31 cellular contexts compared by ENCODE assay signal in the genomic region with DNA sequence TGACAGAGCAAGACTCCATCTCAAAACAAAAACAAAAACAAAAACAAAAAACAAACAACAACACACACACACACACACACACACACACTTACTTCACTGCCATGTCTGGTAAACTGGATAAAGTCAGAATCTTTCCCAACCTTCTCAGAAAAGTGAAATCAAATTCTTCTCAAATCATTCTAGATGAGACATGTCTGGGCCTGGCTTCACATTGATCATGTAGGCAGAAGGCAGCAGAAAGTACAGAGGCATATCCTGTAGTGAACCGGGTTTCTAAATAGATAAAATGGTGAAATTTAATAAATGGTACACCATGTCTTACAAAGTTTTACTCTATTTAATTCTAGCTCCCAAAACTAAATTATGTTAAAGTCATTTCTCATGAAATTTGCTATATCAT. TPM values are rescaled to one million over a fixed set of nuclear protein-coding genes. Genes with fewer than 3 reads are reported as not detected.
"Had no signal": no experiment of that assay in that cellular context is flagged by ENCODE, and none has a peak within 500 bp of the region (broad histone marks: within the 10 kb centered on the region; RNA-seq: fewer than 3 reads in every experiment).

No MANE protein-coding gene starts in this region.

- H3K27ac Mint-ChIP-seq: activated naive CD4-positive, alpha-beta T cell treated with anti-CD3 and anti-CD28 coated beads, Interleukin-2, amount 50 U/mL, for 72 hours; activated T-cell treated with anti-CD3 and anti-CD28 coated beads, Interleukin-2, amount 50 U/mL, for 24 hours; activated T-helper 17 cell treated with anti-CD3 and anti-CD28 coated beads, Interleukin-2, amount 50 U/mL, for 72 hours; natural killer cell; stimulated activated naive CD8-positive, alpha-beta T cell treated with anti-CD3 and anti-CD28 coated beads, Interleukin-15, amount 100 ng/mL, for 72 hours; T-helper 2 cell treated with Interferon-gamma antibody and Interleukin-4, amounts not matched to agents 5 μg/mL and 100 μg/mL, for 36 hours; WTC11 had no signal

- H3K36me3 Mint-ChIP-seq: activated naive CD4-positive, alpha-beta T cell treated with anti-CD3 and anti-CD28 coated beads, Interleukin-2, amount 50 U/mL, for 72 hours; brain; natural killer cell had no signal

- H3K36me3 ChIP-seq: esophagus muscularis mucosa, gastrocnemius medialis, left ventricle myocardium inferior, suprapubic skin, tibial nerve had no signal

- H3K9me3 Mint-ChIP-seq: activated naive CD4-positive, alpha-beta T cell treated with anti-CD3 and anti-CD28 coated beads, Interleukin-2, amount 50 U/mL, for 72 hours; activated T-cell treated with anti-CD3 and anti-CD28 coated beads, Interleukin-2, amount 50 U/mL, for 24 hours; activated T-helper 17 cell treated with anti-CD3 and anti-CD28 coated beads, Interleukin-2, amount 50 U/mL, for 72 hours; natural killer cell; stimulated activated naive CD8-positive, alpha-beta T cell treated with anti-CD3 and anti-CD28 coated beads, Interleukin-15, amount 100 ng/mL, for 72 hours; T-helper 2 cell treated with Interferon-gamma antibody and Interleukin-4, amounts not matched to agents 5 μg/mL and 100 μg/mL, for 36 hours; WTC11 had no signal

- DNase-seq: activated CD4-positive, alpha-beta T cell treated with anti-CD3 and anti-CD28 coated beads, Interleukin-2, amount 50 U/mL, for 4 hours; activated CD8-positive, alpha-beta memory T cell treated with anti-CD3 and anti-CD28 coated beads for 24 hours; activated CD8-positive, alpha-beta memory T cell treated with anti-CD3 and anti-CD28 coated beads, Interleukin-2, amount 50 U/mL, for 4 hours; activated T-cell treated with anti-CD3 and anti-CD28 coated beads, Interleukin-2, amount 50 U/mL, for 24 hours; aorta; central memory CD4-positive, alpha-beta T cell; effector memory CD4-positive, alpha-beta T cell; gastrocnemius medialis; hippocampal formation; left ventricle myocardium inferior; midbrain; natural killer cell; nucleus accumbens; right cardiac atrium; stimulated activated CD4-positive, alpha-beta T cell treated with anti-CD3 and anti-CD28 coated beads, Interleukin-1b, Interleukin-23, amount 100 ng/mL, for 48 hours; stimulated activated naive CD8-positive, alpha-beta T cell treated with anti-CD3 and anti-CD28 coated beads, Interleukin-15, amount 100 ng/mL, for 72 hours had no signal

- H3K27ac ChIP-seq: esophagus muscularis mucosa, gastrocnemius medialis, left ventricle myocardium inferior, parathyroid adenoma, suprapubic skin, tibial nerve had no signal

- H2AFZ ChIP-seq: parathyroid adenoma had no signal

- FAIRE-seq: colon, TTC549 had no signal

- H3K9ac ChIP-seq: parathyroid adenoma had no signal

- H3K27me3 ChIP-seq: esophagus muscularis mucosa, gastrocnemius medialis, suprapubic skin, tibial nerve had no signal

- H3K4me3 Mint-ChIP-seq: activated T-cell treated with anti-CD3 and anti-CD28 coated beads, Interleukin-2, amount 50 U/mL, for 24 hours; activated T-helper 17 cell treated with anti-CD3 and anti-CD28 coated beads, Interleukin-2, amount 50 U/mL, for 72 hours; brain; natural killer cell; stimulated activated naive CD8-positive, alpha-beta T cell treated with anti-CD3 and anti-CD28 coated beads, Interleukin-15, amount 100 ng/mL, for 72 hours; T-helper 2 cell treated with Interferon-gamma antibody and Interleukin-4, amounts not matched to agents 5 μg/mL and 100 μg/mL, for 36 hours; WTC11 had no signal

- H3K9me3 ChIP-seq: esophagus muscularis mucosa, gastrocnemius medialis, left ventricle myocardium inferior, suprapubic skin, tibial nerve had no signal

- H3K4me3 ChIP-seq: esophagus muscularis mucosa, gastrocnemius medialis, left ventricle myocardium inferior, suprapubic skin, tibial nerve had no signal

- ATAC-seq: activated naive CD4-positive, alpha-beta T cell treated with anti-CD3 and anti-CD28 coated beads, Interleukin-2, amount 50 U/mL, for 72 hours; activated T-helper 17 cell treated with anti-CD3 and anti-CD28 coated beads, Interleukin-2, amount 50 U/mL, for 72 hours; gastrocnemius medialis; natural killer cell; right cardiac atrium; stimulated activated naive CD8-positive, alpha-beta T cell treated with anti-CD3 and anti-CD28 coated beads, Interleukin-15, amount 100 ng/mL, for 72 hours; WTC11 had no signal

- H3K79me2 ChIP-seq: parathyroid adenoma had no signal

- H3K4me1 Mint-ChIP-seq: activated T-helper 17 cell treated with anti-CD3 and anti-CD28 coated beads, Interleukin-2, amount 50 U/mL, for 72 hours; natural killer cell; WTC11 had no signal

- H3K4me1 ChIP-seq: esophagus muscularis mucosa, gastrocnemius medialis, left ventricle myocardium inferior, parathyroid adenoma, suprapubic skin, tibial nerve had no signal

RNA-seq across cellular contexts. Expression of gene DCDC2, which starts 30.0 kb away (rescaled TPM):
- total RNA-seq: aorta, dermis microvascular lymphatic vessel endothelial cell, esophagus muscularis mucosa, left ventricle myocardium inferior, lung microvascular endothelial cell, natural killer cell, pulmonary artery endothelial cell, right cardiac atrium, skeletal muscle tissue, tibial nerve had no signal
- polyA plus RNA-seq: right cardiac atrium had no signal
